Comparison of ENCODE assay signal across 39 cellular contexts in the genomic region with DNA sequence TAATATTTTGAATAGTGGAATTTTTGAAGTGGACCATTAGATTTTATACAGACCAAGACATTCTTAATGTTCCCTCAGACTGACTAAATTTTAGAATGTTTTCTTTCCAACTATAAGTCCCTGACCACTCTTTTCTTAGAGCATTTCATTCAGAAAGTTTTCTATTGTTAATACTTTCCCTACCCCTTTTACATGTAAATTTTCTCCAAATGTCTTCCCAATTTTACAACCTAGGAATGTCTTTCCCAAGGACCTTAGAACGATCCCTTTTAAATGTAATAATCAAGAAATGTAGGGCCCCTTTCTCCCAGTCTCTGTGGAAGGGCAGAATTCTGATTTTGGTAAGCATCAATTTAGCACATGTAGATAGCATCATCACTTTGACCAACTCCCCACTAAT.
"Had no signal": no experiment of that assay in that cellular context is flagged by ENCODE, and none has a peak within 500 bp of the region (broad histone marks: within the 10 kb centered on the region; RNA-seq: fewer than 3 reads in every experiment).

No MANE protein-coding gene starts in this region.

- H3K27me3 Mint-ChIP-seq: activated naive CD4-positive, alpha-beta T cell treated with anti-CD3 and anti-CD28 coated beads, Interleukin-2, amount 10 ng/mL, durations not matched to agents 7 days and 5 days; activated naive CD4-positive, alpha-beta T cell treated with anti-CD3 and anti-CD28 coated beads, Interleukin-2, amount 50 U/mL, for 24 hours; activated naive CD8-positive, alpha-beta T cell; activated naive CD8-positive, alpha-beta T cell treated with anti-CD3 and anti-CD28 coated beads for 36 hours; activated naive CD8-positive, alpha-beta T cell treated with anti-CD3 and anti-CD28 coated beads, Interleukin-2, amount 10 ng/mL, durations not matched to agents 7 days and 5 days; activated naive CD8-positive, alpha-beta T cell treated with anti-CD3 and anti-CD28 coated beads, Interleukin-2, amount 50 U/mL, for 24 hours; activated T-cell treated with anti-CD3 and anti-CD28 coated beads, Interleukin-2, amount 50 U/mL, for 24 hours; activated T-helper 17 cell treated with anti-CD3 and anti-CD28 coated beads, Interleukin-2, amount 50 U/mL, for 72 hours; brain; central memory CD8-positive, alpha-beta T cell had no signal

- H3K4me3 Mint-ChIP-seq: activated naive CD4-positive, alpha-beta T cell treated with anti-CD3 and anti-CD28 coated beads for 36 hours; activated naive CD4-positive, alpha-beta T cell treated with anti-CD3 and anti-CD28 coated beads, Interleukin-2, amount 10 ng/mL, durations not matched to agents 7 days and 5 days; activated naive CD4-positive, alpha-beta T cell treated with anti-CD3 and anti-CD28 coated beads, Interleukin-2, amount 50 U/mL, for 24 hours; activated naive CD8-positive, alpha-beta T cell; activated naive CD8-positive, alpha-beta T cell treated with anti-CD3 and anti-CD28 coated beads for 36 hours; activated naive CD8-positive, alpha-beta T cell treated with anti-CD3 and anti-CD28 coated beads, Interleukin-2, amount 10 ng/mL, durations not matched to agents 7 days and 5 days; activated naive CD8-positive, alpha-beta T cell treated with anti-CD3 and anti-CD28 coated beads, Interleukin-2, amount 50 U/mL, for 24 hours; activated T-cell treated with anti-CD3 and anti-CD28 coated beads, Interleukin-2, amount 50 U/mL, for 24 hours; activated T-cell treated with anti-CD3 and anti-CD28 coated beads, Interleukin-2, amount 50 U/mL, for 4 hours; activated T-cell treated with anti-CD3 and anti-CD28 coated beads, Interleukin-2, amount 50 U/mL, for 72 hours; activated T-helper 1 cell treated with anti-CD3 and anti-CD28 coated beads, Interleukin-12 subunit alpha, Interleukin-12 subunit beta, Interleukin-2, Interleukin-4 antibody, amounts not matched to agents 30 ng/mL and 10 ng/mL and 1 ng/mL, durations not matched to agents 14 hours and 24 hours and 36 hours; activated T-helper 17 cell treated with anti-CD3 and anti-CD28 coated beads, Interleukin-2, amount 50 U/mL, for 72 hours; brain; central memory CD8-positive, alpha-beta T cell had no signal

- H3K4me1 Mint-ChIP-seq: activated naive CD4-positive, alpha-beta T cell treated with anti-CD3 and anti-CD28 coated beads, Interleukin-2, amount 10 ng/mL, durations not matched to agents 7 days and 5 days; activated naive CD4-positive, alpha-beta T cell treated with anti-CD3 and anti-CD28 coated beads, Interleukin-2, amount 50 U/mL, for 24 hours; activated naive CD8-positive, alpha-beta T cell treated with anti-CD3 and anti-CD28 coated beads for 36 hours; activated naive CD8-positive, alpha-beta T cell treated with anti-CD3 and anti-CD28 coated beads, Interleukin-2, amount 10 ng/mL, durations not matched to agents 7 days and 5 days; activated naive CD8-positive, alpha-beta T cell treated with anti-CD3 and anti-CD28 coated beads, Interleukin-2, amount 50 U/mL, for 24 hours; activated T-helper 17 cell treated with anti-CD3 and anti-CD28 coated beads, Interleukin-2, amount 50 U/mL, for 72 hours; brain; central memory CD8-positive, alpha-beta T cell had no signal

- FAIRE-seq: astrocyte, bronchial epithelial cell had no signal

- H3K27ac ChIP-seq: adrenal gland, ascending aorta, body of pancreas, brain microvascular endothelial cell, breast epithelium, cardiac muscle cell had no signal

- H3K27me3 ChIP-seq: adrenal gland, ascending aorta, body of pancreas, brain microvascular endothelial cell, breast epithelium, cardiac muscle cell had no signal

- H3K27ac Mint-ChIP-seq: activated naive CD4-positive, alpha-beta T cell treated with anti-CD3 and anti-CD28 coated beads for 36 hours; activated naive CD4-positive, alpha-beta T cell treated with anti-CD3 and anti-CD28 coated beads, Interleukin-2, amount 10 ng/mL, durations not matched to agents 7 days and 5 days; activated naive CD4-positive, alpha-beta T cell treated with anti-CD3 and anti-CD28 coated beads, Interleukin-2, amount 50 U/mL, for 24 hours; activated naive CD4-positive, alpha-beta T cell treated with anti-CD3 and anti-CD28 coated beads, Interleukin-2, amount 50 U/mL, for 72 hours; activated naive CD8-positive, alpha-beta T cell; activated naive CD8-positive, alpha-beta T cell treated with anti-CD3 and anti-CD28 coated beads for 36 hours; activated naive CD8-positive, alpha-beta T cell treated with anti-CD3 and anti-CD28 coated beads, Interleukin-2, amount 10 ng/mL, durations not matched to agents 7 days and 5 days; activated naive CD8-positive, alpha-beta T cell treated with anti-CD3 and anti-CD28 coated beads, Interleukin-2, amount 50 U/mL, for 24 hours; activated T-cell treated with anti-CD3 and anti-CD28 coated beads, Interleukin-2, amount 50 U/mL, for 24 hours; activated T-cell treated with anti-CD3 and anti-CD28 coated beads, Interleukin-2, amount 50 U/mL, for 72 hours; activated T-helper 1 cell treated with anti-CD3 and anti-CD28 coated beads, Interleukin-12 subunit alpha, Interleukin-12 subunit beta, Interleukin-2, Interleukin-4 antibody, amounts not matched to agents 30 ng/mL and 10 ng/mL and 1 ng/mL, durations not matched to agents 14 hours and 24 hours and 36 hours; activated T-helper 17 cell treated with anti-CD3 and anti-CD28 coated beads, Interleukin-2, amount 50 U/mL, for 72 hours; activated T-helper 2 cell treated with anti-CD3 and anti-CD28 coated beads, Interferon-gamma antibody, Interleukin-2, Interleukin-4, amounts not matched to agents 10 μg/mL and 5 μg/mL and 100 μg/mL, durations not matched to agents 14 hours and 24 hours and 36 hours; brain had no signal

- H3K9me3 Mint-ChIP-seq: activated naive CD4-positive, alpha-beta T cell treated with anti-CD3 and anti-CD28 coated beads for 36 hours; activated naive CD4-positive, alpha-beta T cell treated with anti-CD3 and anti-CD28 coated beads, Interleukin-2, amount 50 U/mL, for 24 hours; activated naive CD4-positive, alpha-beta T cell treated with anti-CD3 and anti-CD28 coated beads, Interleukin-2, amount 50 U/mL, for 72 hours; activated T-cell treated with anti-CD3 and anti-CD28 coated beads, Interleukin-2, amount 50 U/mL, for 24 hours; activated T-helper 1 cell treated with anti-CD3 and anti-CD28 coated beads, Interleukin-12 subunit alpha, Interleukin-12 subunit beta, Interleukin-2, Interleukin-4 antibody, amounts not matched to agents 30 ng/mL and 10 ng/mL and 1 ng/mL, durations not matched to agents 14 hours and 24 hours and 36 hours; activated T-helper 17 cell treated with anti-CD3 and anti-CD28 coated beads, Interleukin-2, amount 50 U/mL, for 72 hours; activated T-helper 2 cell treated with anti-CD3 and anti-CD28 coated beads, Interferon-gamma antibody, Interleukin-2, Interleukin-4, amounts not matched to agents 10 μg/mL and 5 μg/mL and 100 μg/mL, durations not matched to agents 14 hours and 24 hours and 36 hours; central memory CD8-positive, alpha-beta T cell had no signal

- ATAC-seq: activated naive CD4-positive, alpha-beta T cell treated with anti-CD3 and anti-CD28 coated beads, Interleukin-2, amount 50 U/mL, for 72 hours; activated naive CD8-positive, alpha-beta T cell treated with anti-CD3 and anti-CD28 coated beads, Interleukin-2, amount 50 U/mL, for 24 hours; activated T-cell treated with anti-CD3 and anti-CD28 coated beads, Interleukin-2, amount 50 U/mL, for 4 hours; activated T-cell treated with anti-CD3 and anti-CD28 coated beads, Interleukin-2, amount 50 U/mL, for 72 hours; activated T-helper 17 cell treated with anti-CD3 and anti-CD28 coated beads, Interleukin-2, amount 50 U/mL, for 72 hours; body of pancreas had no signal

- H3K4me3 ChIP-seq: adrenal gland, ascending aorta, body of pancreas, breast epithelium, cardiac muscle cell had no signal

- H3K4me1 ChIP-seq: adrenal gland, ascending aorta, body of pancreas, breast epithelium had no signal

- DNase-seq: activated effector memory CD4-positive, alpha-beta T cell treated with anti-CD3 and anti-CD28 coated beads, Interleukin-2, amount 50 U/mL, for 16 hours; activated effector memory CD4-positive, alpha-beta T cell treated with Interleukin-2 at 50 U/mL for 16 hours; activated gamma-delta T cell; activated gamma-delta T cell treated with Interleukin-2 at 50 U/mL for 16 hours; activated naive CD4-positive, alpha-beta T cell; activated naive CD4-positive, alpha-beta T cell treated with anti-CD3 and anti-CD28 coated beads for 36 hours; activated naive CD4-positive, alpha-beta T cell treated with anti-CD3 and anti-CD28 coated beads, Interleukin-2, amount 10 ng/mL, durations not matched to agents 7 days and 5 days; activated naive CD4-positive, alpha-beta T cell treated with anti-CD3 and anti-CD28 coated beads, Interleukin-2, amount 50 U/mL, for 16 hours; activated naive CD4-positive, alpha-beta T cell treated with Interleukin-2 at 50 U/mL for 16 hours; activated naive CD8-positive, alpha-beta T cell treated with anti-CD3 and anti-CD28 coated beads for 36 hours; activated naive CD8-positive, alpha-beta T cell treated with anti-CD3 and anti-CD28 coated beads, Interleukin-2, amount 10 ng/mL, durations not matched to agents 7 days and 5 days; activated naive CD8-positive, alpha-beta T cell treated with anti-CD3 and anti-CD28 coated beads, Interleukin-2, amount 50 U/mL, for 24 hours; activated T-cell treated with anti-CD3 and anti-CD28 coated beads, Interleukin-2, amount 50 U/mL, for 24 hours; activated T-cell treated with anti-CD3 and anti-CD28 coated beads, Interleukin-2, amount 50 U/mL, for 4 hours; activated T-cell treated with anti-CD3 and anti-CD28 coated beads, Interleukin-2, amount 50 U/mL, for 48 hours; activated T-cell treated with anti-CD3 and anti-CD28 coated beads, Interleukin-2, amount 50 U/mL, for 72 hours; adrenal gland; amniotic stem cell; amygdala; anterior cingulate cortex; aorta; body of pancreas; brain microvascular endothelial cell; caudate nucleus; central memory CD4-positive, alpha-beta T cell; cerebellar nuclear complex had no signal

- H3K36me3 ChIP-seq: adrenal gland, ascending aorta, brain microvascular endothelial cell, breast epithelium, cardiac muscle cell had no signal

- H3K9me3 ChIP-seq: adrenal gland, ascending aorta, body of pancreas, breast epithelium had no signal

- H3K36me3 Mint-ChIP-seq: activated naive CD4-positive, alpha-beta T cell treated with anti-CD3 and anti-CD28 coated beads, Interleukin-2, amount 10 ng/mL, durations not matched to agents 7 days and 5 days; activated naive CD4-positive, alpha-beta T cell treated with anti-CD3 and anti-CD28 coated beads, Interleukin-2, amount 50 U/mL, for 24 hours; activated naive CD4-positive, alpha-beta T cell treated with anti-CD3 and anti-CD28 coated beads, Interleukin-2, amount 50 U/mL, for 72 hours; activated naive CD8-positive, alpha-beta T cell treated with anti-CD3 and anti-CD28 coated beads, Interleukin-2, amount 10 ng/mL, durations not matched to agents 7 days and 5 days; brain had no signal
